Comparison of ENCODE assay signal across 8 cellular contexts in genomic region chr17:39621523-39622379, GRCh38. TPM values are rescaled to one million over a fixed set of nuclear protein-coding genes. Genes with fewer than 3 reads are reported as not detected.
A peak's percentile ranks its signal among the peaks of the same experiment; 100 is the strongest.
DNase-seq lines count a peak whose midpoint lies in the region; ATAC-seq and TF ChIP-seq lines count a peak whose summit lies in the region.

No MANE protein-coding gene starts in this region.

- H3K27ac ChIP-seq in sigmoid colon, result no peak overlapping the region

- no peak for TF ChIP-seq EP300 in sigmoid colon (IDR thresholded peaks at IDR 0.05)

- H3K27me3 ChIP-seq in sigmoid colon, result peaks cover 14 to 32% (median 22%) of the 10 kb centered on the region in 3 donors

- TF ChIP-seq CTCF in sigmoid colon (IDR thresholded peaks at IDR 0.05), result peak; percentile 99 to 100 (median 99)

- H3K4me1 Mint-ChIP-seq in T-helper 2 cell treated with Interferon-gamma antibody and Interleukin-4, amounts not matched to agents 5 μg/mL and 100 μg/mL, for 36 hours (ENCODE audit: low read depth), result peaks cover 12% of the 10 kb centered on the region

- no peak overlapping the region for H3K4me3 ChIP-seq in sigmoid colon

- H3K36me3 Mint-ChIP-seq in T-helper 2 cell treated with Interferon-gamma antibody and Interleukin-4, amounts not matched to agents 5 μg/mL and 100 μg/mL, for 36 hours (ENCODE audit: low read depth), result no peaks in the 10 kb centered on the region

- no peaks in the 10 kb centered on the region for H3K36me3 ChIP-seq in sigmoid colon

- no peaks in the 10 kb centered on the region for H3K9me3 ChIP-seq in sigmoid colon

- peak overlapping the region; percentile 77 for H3K4me3 Mint-ChIP-seq in T-helper 2 cell treated with Interferon-gamma antibody and Interleukin-4, amounts not matched to agents 5 μg/mL and 100 μg/mL, for 36 hours

- ATAC-seq in left ventricle myocardium superior, result peak; percentile 79
- no peak for ATAC-seq in HG02840 (IDR thresholded peaks at IDR 0.05; ENCODE audit: low FRiP score, unreplicated experiment)

- H3K27ac Mint-ChIP-seq in T-helper 2 cell treated with Interferon-gamma antibody and Interleukin-4, amounts not matched to agents 5 μg/mL and 100 μg/mL, for 36 hours, result peak overlapping the region; percentile 46

- 11% methylated on average over 26 of the region's 26 CpGs for WGBS in sigmoid colon, 2 donors

- H3K27me3 Mint-ChIP-seq in T-helper 2 cell treated with Interferon-gamma antibody and Interleukin-4, amounts not matched to agents 5 μg/mL and 100 μg/mL, for 36 hours (ENCODE audit: low read depth), result peaks cover 60% of the 10 kb centered on the region

- no peaks in the 10 kb centered on the region for H3K9me3 Mint-ChIP-seq in T-helper 2 cell treated with Interferon-gamma antibody and Interleukin-4, amounts not matched to agents 5 μg/mL and 100 μg/mL, for 36 hours

- DNase-seq in DMS 273 treated with DMSO at 0.1 percent for 48 hours (lab: John Stamatoyannopoulos, UW) (peak; percentile 18), H4 (ENCODE audit: low spot score) (peak; percentile 67), NCI-H1694 treated with DMSO at 0.1 percent for 48 hours (lab: John Stamatoyannopoulos, UW) (peak; percentile 90), amniotic epithelial cell (ENCODE audit: low read depth) (peak; percentile 54), left ventricle myocardium superior (peak; percentile 91), sigmoid colon (peak; percentile 93)
- DNase-seq in T-helper 2 cell treated with Interferon-gamma antibody and Interleukin-4, amounts not matched to agents 5 μg/mL and 100 μg/mL, for 36 hours (ENCODE audit: low spot score), result peak; percentile 83

- intact Hi-C loops in left ventricle myocardium superior (cut with micrococcal nuclease) (loop anchor here (5.0 kb wide), 2 partner anchors 74 to 131 kb away; no protein-coding TSS in a partner anchor), sigmoid colon (cut with DNase I) (loop anchor here (1.0 to 10.0 kb wide), 4 partner anchors 47 to 353 kb away; partner anchors contain the start of genes MIEN1 and PNMT)

- TF ChIP-seq POLR2A in sigmoid colon (IDR thresholded peaks at IDR 0.05), result no peak

- H3K4me1 ChIP-seq in sigmoid colon, result peaks cover 0 to 38% (median 30%) of the 10 kb centered on the region in 4 donors

RNA-seq across cellular contexts. Expression of gene PPP1R1B, which starts 5.0 kb away (rescaled TPM):
- not detected in 2 replicates for total RNA-seq in H4 (2014; rRNA removed; shearing (Covaris generic))
- total RNA-seq in left ventricle myocardium superior, result 0.55 TPM
- total RNA-seq in sigmoid colon, result 10 to 100 TPM in 1 of 4 donors, 1 to 10 TPM in 3; 4.2 to 12.1 (median 7.2) TPM
- 100 to 1,000 TPM; 255 to 280 (median 273) TPM for polyA plus RNA-seq in sigmoid colon

RNA-seq across cellular contexts. Expression of gene NEUROD2, which starts 14.0 kb away (rescaled TPM):
- total RNA-seq in H4 (2014; rRNA removed; shearing (Covaris generic)), result 0.02 TPM in 1 of 2 replicates, not detected in the other
- total RNA-seq in left ventricle myocardium superior (not detected), sigmoid colon (under 1 TPM in 1 of 4 donors, not detected in 3; 0.33 TPM)
- 1 to 10 TPM in 1 of 3 donors, under 1 TPM in 1, not detected in 1; 0.23 to 1.2 TPM for polyA plus RNA-seq in sigmoid colon

RNA-seq across cellular contexts. Expression of gene STARD3, which starts 15.2 kb away (rescaled TPM):
- 20.7 and 22.9 TPM in 2 replicates for total RNA-seq in H4 (2014; rRNA removed; shearing (Covaris generic))
- total RNA-seq in left ventricle myocardium superior (18.7 TPM), sigmoid colon (10 to 100 TPM; 35.3 to 44.1 (median 37.6) TPM)
- 10 to 100 TPM; 21.0 to 59.2 (median 25.0) TPM for polyA plus RNA-seq in sigmoid colon

RNA-seq across cellular contexts. Expression of gene TCAP, which starts 43.4 kb away (rescaled TPM):
- 0.81 TPM in 1 of 2 replicates, not detected in the other for total RNA-seq in H4 (2014; rRNA removed; shearing (Covaris generic))
- 4,965 TPM for total RNA-seq in left ventricle myocardium superior
- under 1 TPM in 3 of 4 donors, not detected in 1; 0.49 to 0.71 (median 0.68) TPM for total RNA-seq in sigmoid colon
- 1 to 10 TPM; 1.4 to 3.5 (median 3.0) TPM for polyA plus RNA-seq in sigmoid colon

RNA-seq across cellular contexts. Expression of gene PNMT, which starts 46.5 kb away (rescaled TPM):
- total RNA-seq in H4 (2014; rRNA removed; shearing (Covaris generic)), result not detected in 2 replicates
- 5.8 TPM for total RNA-seq in left ventricle myocardium superior
- total RNA-seq in sigmoid colon, result 1 to 10 TPM; 2.8 to 5.4 (median 5.1) TPM
- polyA plus RNA-seq in sigmoid colon, result 1 to 10 TPM; 1.2 to 2.4 (median 1.8) TPM

Comparison
In these comparisons a context has a peak if more than half of its experiments do, and no peak if none do; other contexts are left out.
1. DNase-seq: peak in every context shown above with its lines; median percentile 93 in sigmoid colon; 91 in left ventricle myocardium superior; 90 in NCI-H1694 treated with DMSO at 0.1 percent for 48 hours; 83 in T-helper 2 cell treated with Interferon-gamma antibody and Interleukin-4, amounts not matched to agents 5 μg/mL and 100 μg/mL, for 36 hours; 67 in H4; 54 in amniotic epithelial cell; 18 in DMS 273 treated with DMSO at 0.1 percent for 48 hours.